ENCODE assay signal across 2 cellular contexts in the genomic region with DNA sequence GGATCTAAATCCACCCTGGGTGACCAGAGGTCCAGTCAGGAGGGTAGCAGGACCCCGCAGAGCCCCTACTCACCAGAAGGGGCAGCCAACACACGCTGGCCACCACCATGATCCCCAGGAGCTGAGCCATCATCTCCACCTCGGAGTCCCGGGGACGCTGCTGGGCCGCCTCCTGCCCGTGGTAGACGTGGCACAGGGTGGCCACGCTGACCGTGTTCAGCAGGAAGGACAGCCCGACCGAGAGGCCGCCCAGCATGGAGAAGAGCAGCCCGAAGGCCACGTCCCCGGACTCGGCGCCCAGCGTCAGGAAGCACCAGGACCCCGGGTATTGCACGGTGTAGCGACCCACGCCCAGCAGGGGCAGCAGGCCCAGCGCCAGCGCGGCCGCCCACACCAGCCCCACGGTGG.
TF ChIP-seq lines count a peak whose summit lies in the region.

No MANE protein-coding gene starts in this region.

TF ChIP-seq in HEK293T, 16 proteins besides CTCF, POLR2A, EP300 and RAD21:
- TF ChIP-seq HDGF (IDR thresholded peaks at IDR 0.05; ENCODE audit: borderline replicate concordance) (no peak), CTBP1 (IDR thresholded peaks at IDR 0.05; ENCODE audit: borderline replicate concordance) (no peak), BHLHE40 (IDR thresholded peaks at IDR 0.05; ENCODE audit: borderline replicate concordance) (no peak), FOXM1 (IDR thresholded peaks at IDR 0.05; ENCODE audit: borderline replicate concordance) (no peak), FOXA1 (IDR thresholded peaks at IDR 0.05) (no peak), NFRKB (IDR thresholded peaks at IDR 0.05) (no peak), SUZ12 (IDR thresholded peaks at IDR 0.05) (no peak), ZNF384 (IDR thresholded peaks at IDR 0.05) (no peak), L3MBTL2 (conservative IDR thresholded peaks at IDR 0.05) (no peak), TARDBP (IDR thresholded peaks at IDR 0.05) (no peak), SP1 (IDR thresholded peaks at IDR 0.05) (no peak), ELF4 (IDR thresholded peaks at IDR 0.05) (no peak), FOXK2 (IDR thresholded peaks at IDR 0.05) (no peak), ARNT (IDR thresholded peaks at IDR 0.05) (no peak), LEF1 (IDR thresholded peaks at IDR 0.05; ENCODE audit: borderline replicate concordance) (no peak)
- TF ChIP-seq, protein P1, sequence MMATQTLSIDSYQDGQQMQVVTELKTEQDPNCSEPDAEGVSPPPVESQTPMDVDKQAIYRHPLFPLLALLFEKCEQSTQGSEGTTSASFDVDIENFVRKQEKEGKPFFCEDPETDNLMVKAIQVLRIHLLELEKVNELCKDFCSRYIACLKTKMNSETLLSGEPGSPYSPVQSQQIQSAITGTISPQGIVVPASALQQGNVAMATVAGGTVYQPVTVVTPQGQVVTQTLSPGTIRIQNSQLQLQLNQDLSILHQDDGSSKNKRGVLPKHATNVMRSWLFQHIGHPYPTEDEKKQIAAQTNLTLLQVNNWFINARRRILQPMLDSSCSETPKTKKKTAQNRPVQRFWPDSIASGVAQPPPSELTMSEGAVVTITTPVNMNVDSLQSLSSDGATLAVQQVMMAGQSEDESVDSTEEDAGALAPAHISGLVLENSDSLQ (IDR thresholded peaks at IDR 0.05), result no peak
TF ChIP-seq in HEK293T: peak in this region for 0.

TF ChIP-seq in K562, 482 proteins besides CTCF, POLR2A, EP300 and RAD21:
- TF ChIP-seq RBFOX2 (IDR thresholded peaks at IDR 0.05; ENCODE audit: low read depth, low read length) (peak; percentile 27; the same call in 1 of the 2 replicates), NBN (IDR thresholded peaks at IDR 0.05; ENCODE audit: low read depth) (no peak)
